Comparison of ENCODE assay signal across 21 cellular contexts in genomic region chr10:13121500-13121854, GRCh38.
"Had no signal": no experiment of that assay in that cellular context is flagged by ENCODE, and none has a peak within 500 bp of the region (broad histone marks: within the 10 kb centered on the region; RNA-seq: fewer than 3 reads in every experiment).

No MANE protein-coding gene starts in this region.

- DNase-seq: activated CD8-positive, alpha-beta memory T cell treated with anti-CD3 and anti-CD28 coated beads, Interleukin-2, amount 50 U/mL, for 48 hours; activated naive CD4-positive, alpha-beta T cell treated with Interleukin-2 at 50 U/mL for 16 hours; activated naive CD8-positive, alpha-beta T cell treated with anti-CD3 and anti-CD28 coated beads, Interleukin-2, amount 10 ng/mL, durations not matched to agents 7 days and 5 days; activated T-cell treated with anti-CD3 and anti-CD28 coated beads, Interleukin-2, amount 50 U/mL, for 4 hours; anterior cingulate cortex; caudate nucleus; effector CD4-positive, alpha-beta T cell; erythroblast; foreskin fibroblast; kidney glomerular epithelial cell; mucosa of descending colon; nephron progenitor cell; nucleus accumbens; SK-N-SH; stimulated activated CD4-positive, alpha-beta T cell treated with anti-CD3 and anti-CD28 coated beads, Interleukin-2, amount 100 ng/mL, for 48 hours; stimulated activated CD8-positive, alpha-beta memory T cell treated with anti-CD3 and anti-CD28 coated beads, Interleukin-4, amount 100 ng/mL, for 48 hours; stimulated activated naive CD4-positive, alpha-beta T cell; upper lobe of right lung had no signal

- H3K79me2 ChIP-seq: parathyroid adenoma had no signal

- H3K4me2 ChIP-seq: SK-N-SH had no signal

- H3K27me3 ChIP-seq: upper lobe of right lung had no signal

- H3K4me3 ChIP-seq: mucosa of descending colon, upper lobe of right lung had no signal

- H2AFZ ChIP-seq: parathyroid adenoma had no signal

- H3K9me3 ChIP-seq: mucosa of descending colon, SK-N-SH, upper lobe of right lung had no signal

- FAIRE-seq: TTC549 had no signal

- H3K27ac ChIP-seq: parathyroid adenoma, upper lobe of right lung had no signal

- H3K9ac ChIP-seq: parathyroid adenoma, SK-N-SH had no signal

- ATAC-seq: activated T-cell treated with anti-CD3 and anti-CD28 coated beads, Interleukin-2, amount 50 U/mL, for 4 hours; mucosa of descending colon; upper lobe of right lung; WTC11 had no signal
